In genomic region chr4:140013088-140013487, GRCh38 we compare ENCODE assay signal across 15 cellular contexts.
DNase-seq lines count a peak whose midpoint lies in the region; ATAC-seq and TF ChIP-seq lines count a peak whose summit lies in the region.
"Had no signal": no experiment of that assay in that cellular context is flagged by ENCODE, and none has a peak within 500 bp of the region (broad histone marks: within the 10 kb centered on the region; RNA-seq: fewer than 3 reads in every experiment).

No MANE protein-coding gene starts in this region.

- H3K4me2 ChIP-seq in GM23338 (no peak overlapping the region), fibroblast of lung (ENCODE audit: extremely low read depth, insufficient read depth, low read length) (peak overlapping the region; percentile 29), parathyroid adenoma (ENCODE audit: low read length) (no peak overlapping the region), trophoblast cell (ENCODE audit: low read length) (no peak overlapping the region)

- no peaks in the 10 kb centered on the region for H3K9me2 ChIP-seq in GM23338 (ENCODE audit: insufficient read depth)

- intact Hi-C loops in Right ventricle myocardium inferior (cut with DNase I): loop anchor here (2.0 to 5.0 kb wide), 3 partner anchors 138 to 314 kb away; no protein-coding TSS in a partner anchor

- no peaks in the 10 kb centered on the region for H3K9me3 ChIP-seq in fibroblast of lung (ENCODE audit: control insufficient read depth, insufficient read depth, low read depth, low read length)
- H3K9me3 ChIP-seq in parathyroid adenoma (ENCODE audit: control insufficient read depth, low read length): no peaks in the 10 kb centered on the region
- no peaks in the 10 kb centered on the region for H3K9me3 ChIP-seq in trophoblast cell (ENCODE audit: insufficient read depth, low read depth, low read length)
- H3K9me3 ChIP-seq: adrenal gland, right lobe of liver had no signal

- no peak overlapping the region for H3K4me3 Mint-ChIP-seq in GM23338
- H3K4me3 Mint-ChIP-seq: nephron; stimulated activated effector memory CD8-positive, alpha-beta T cell treated with anti-CD3 and anti-CD28 coated beads, Interleukin-12 subunit alpha, Interleukin-12 subunit beta, amount 100 ng/mL, for 72 hours had no signal

- H2AFZ ChIP-seq in GM23338: no peak overlapping the region
- H2AFZ ChIP-seq in fibroblast of lung (ENCODE audit: low read length): no peak overlapping the region
- H2AFZ ChIP-seq in parathyroid adenoma: peak overlapping the region; percentile 38
- H2AFZ ChIP-seq in trophoblast cell (ENCODE audit: insufficient read depth, low read length, poor library complexity): no peak overlapping the region

- 0 out of 2 replicates have a peak overlapping the region, but pooled peaks have one; percentile 1 for H3K27ac Mint-ChIP-seq in GM23338
- H3K27ac Mint-ChIP-seq: nephron; stimulated activated effector memory CD8-positive, alpha-beta T cell treated with anti-CD3 and anti-CD28 coated beads, Interleukin-12 subunit alpha, Interleukin-12 subunit beta, amount 100 ng/mL, for 72 hours had no signal

- H3K4ac ChIP-seq in trophoblast cell (ENCODE audit: low read depth, low read length): no peak overlapping the region

- no peak overlapping the region for H4K8ac ChIP-seq in trophoblast cell (ENCODE audit: low read depth, low read length)

- no peak overlapping the region for H2BK12ac ChIP-seq in trophoblast cell (ENCODE audit: low read length)

- H3K79me1 ChIP-seq in trophoblast cell (ENCODE audit: low read length): no peaks in the 10 kb centered on the region

- no peak overlapping the region for H2AK5ac ChIP-seq in trophoblast cell (ENCODE audit: low read length)

- DNase-seq in GM23338 (ENCODE audit: low spot score): no peak
- peak; percentile 17 for DNase-seq in SK-MEL-5 (ENCODE audit: low read depth, low spot score)
- DNase-seq in fibroblast of lung (ENCODE audit: low read depth in 2 of 2): no peak
- no peak for DNase-seq in trophoblast cell
- no peak for DNase-seq in Right ventricle myocardium inferior (ENCODE audit: missing footprints)
- DNase-seq in HUDEP-2 (lab: John Stamatoyannopoulos, UW; ENCODE audit: unreplicated experiment in 76 of 76): no peak

- 0 out of 2 replicates have a peak, but pooled peaks cover 11% of the 10 kb centered on the region for H3K4me1 ChIP-seq in GM23338 (ENCODE audit: insufficient read depth)
- H3K4me1 ChIP-seq in fibroblast of lung (ENCODE audit: control insufficient read depth, extremely low read depth, insufficient read depth, low read length): peaks cover 9% of the 10 kb centered on the region
- no peaks in the 10 kb centered on the region for H3K4me1 ChIP-seq in parathyroid adenoma
- no peaks in the 10 kb centered on the region for H3K4me1 ChIP-seq in trophoblast cell (ENCODE audit: control insufficient read depth in 1 of 2, insufficient read depth in 2 of 2, low read length in 2 of 2)

- no peak overlapping the region for H3K23ac ChIP-seq in trophoblast cell (ENCODE audit: low read length)

- peaks cover 3% of the 10 kb centered on the region; the same call in 2 of the 3 replicates for H3K9me3 Mint-ChIP-seq in GM23338
- H3K9me3 Mint-ChIP-seq: stimulated activated effector memory CD8-positive, alpha-beta T cell treated with anti-CD3 and anti-CD28 coated beads, Interleukin-12 subunit alpha, Interleukin-12 subunit beta, amount 100 ng/mL, for 72 hours had no signal

- TF ChIP-seq CTCF in GM23338 (conservative IDR thresholded peaks at IDR 0.05; ENCODE audit: low read depth in 2 of 2): no peak
- TF ChIP-seq CTCF in fibroblast of lung (conservative IDR thresholded peaks at IDR 0.05 in 1 of 2, IDR thresholded peaks at IDR 0.05 in 1 of 2; ENCODE audit: low read depth in 1 of 2, low read length in 2 of 2): no peak
- no peak for TF ChIP-seq CTCF in parathyroid adenoma (IDR thresholded peaks at IDR 0.05)

- ATAC-seq in GM23338 (peak; percentile 65), HG02763 (IDR thresholded peaks at IDR 0.05; ENCODE audit: unreplicated experiment) (no peak), Right ventricle myocardium inferior (no peak)

- no peak overlapping the region for H3K14ac ChIP-seq in trophoblast cell (ENCODE audit: low read length)

- H4K20me1 ChIP-seq in GM23338 (replicated peaks; ENCODE audit: insufficient read depth) (no peaks in the 10 kb centered on the region), fibroblast of lung (ENCODE audit: control insufficient read depth, extremely low read depth, insufficient read depth, low read length) (no peaks in the 10 kb centered on the region)

- H3K9ac ChIP-seq in fibroblast of lung (ENCODE audit: insufficient read depth, low read length) (no peak overlapping the region), parathyroid adenoma (no peak overlapping the region), trophoblast cell (ENCODE audit: low read length) (no peak overlapping the region)

- no peaks in the 10 kb centered on the region for H3K27me3 Mint-ChIP-seq in GM23338 (ENCODE audit: insufficient read depth, low read depth, poor library complexity)

- no peak overlapping the region for H2BK5ac ChIP-seq in trophoblast cell (ENCODE audit: low read depth, low read length, poor library complexity)

- no peak overlapping the region for H2BK120ac ChIP-seq in trophoblast cell (ENCODE audit: insufficient read depth, low read length, poor library complexity)

- no peaks in the 10 kb centered on the region for H3F3A ChIP-seq in GM23338 (replicated peaks; ENCODE audit: low read depth)

- no peaks in the 10 kb centered on the region for H3K36me3 Mint-ChIP-seq in GM23338 (ENCODE audit: low read depth)
- H3K36me3 Mint-ChIP-seq: stimulated activated effector memory CD8-positive, alpha-beta T cell treated with anti-CD3 and anti-CD28 coated beads, Interleukin-12 subunit alpha, Interleukin-12 subunit beta, amount 100 ng/mL, for 72 hours had no signal

- in situ Hi-C loops in SK-MEL-5 (cut with HindIII; ENCODE audit: low pct_unique_long_range_greater_than_20kb, low sequenced_read_pairs): no loop called here

- H3K18ac ChIP-seq in trophoblast cell (ENCODE audit: low read length): no peak overlapping the region

- no peak overlapping the region for H4K12ac ChIP-seq in trophoblast cell (ENCODE audit: low read depth, low read length)

- H3K4me1 Mint-ChIP-seq in GM23338: peaks cover 9% of the 10 kb centered on the region

- H3K27me3 ChIP-seq in GM23338 (ENCODE audit: insufficient read depth) (no peaks in the 10 kb centered on the region), fibroblast of lung (ENCODE audit: control insufficient read depth, insufficient read depth, low read length) (no peaks in the 10 kb centered on the region), parathyroid adenoma (ENCODE audit: control insufficient read depth, insufficient read depth, low read length) (no peaks in the 10 kb centered on the region), trophoblast cell (ENCODE audit: insufficient read depth, low read length) (no peaks in the 10 kb centered on the region)
- H3K27me3 ChIP-seq: adrenal gland, right lobe of liver had no signal

- H4K91ac ChIP-seq in trophoblast cell (ENCODE audit: low read depth, low read length): no peak overlapping the region

- H3K36me3 ChIP-seq in GM23338 (ENCODE audit: insufficient read depth) (no peaks in the 10 kb centered on the region), fibroblast of lung (ENCODE audit: control insufficient read depth, insufficient read depth, low read length) (no peaks in the 10 kb centered on the region), parathyroid adenoma (ENCODE audit: control insufficient read depth, insufficient read depth, low read length) (no peaks in the 10 kb centered on the region), trophoblast cell (ENCODE audit: control insufficient read depth in 1 of 2, insufficient read depth in 2 of 2, low read length in 2 of 2) (no peaks in the 10 kb centered on the region)
- H3K36me3 ChIP-seq: adrenal gland, right lobe of liver had no signal

- no CpG with 5 or more reads among the region's 5 CpGs for whole genome bisulfite sequencing in trophoblast cell (ENCODE audit: extremely low coverage, insufficient coverage, insufficient read length)

- H3K79me2 ChIP-seq in GM23338 (replicated peaks; ENCODE audit: insufficient read depth) (no peaks in the 10 kb centered on the region), fibroblast of lung (ENCODE audit: control insufficient read depth, insufficient read depth, low read length) (no peaks in the 10 kb centered on the region), parathyroid adenoma (no peaks in the 10 kb centered on the region), trophoblast cell (ENCODE audit: control insufficient read depth, insufficient read depth, low read length, poor library complexity) (no peaks in the 10 kb centered on the region)

- no peak overlapping the region for H3K4me3 ChIP-seq in GM23338
- H3K4me3 ChIP-seq in fibroblast of lung (replicated peaks in 1 of 4; ENCODE audit: control extremely low read depth in 1 of 4, insufficient read depth in 1 of 4, low read depth in 3 of 4, low read length in 4 of 4): no peak overlapping the region
- no peak overlapping the region for H3K4me3 ChIP-seq in parathyroid adenoma (ENCODE audit: low read depth, low read length)
- no peak overlapping the region for H3K4me3 ChIP-seq in trophoblast cell (ENCODE audit: low read depth, low read length)
- H3K4me3 ChIP-seq: adrenal gland, GM12878, lung, right lobe of liver had no signal

- H3K27ac ChIP-seq in GM23338 (ENCODE audit: low read depth) (no peak overlapping the region), fibroblast of lung (ENCODE audit: insufficient read depth, low read length) (no peak overlapping the region), parathyroid adenoma (no peak overlapping the region), trophoblast cell (ENCODE audit: low read depth, low read length) (no peak overlapping the region)
- H3K27ac ChIP-seq: adrenal gland, C4-2B had no signal

TF ChIP-seq in GM23338, 12 proteins besides CTCF, POLR2A, EP300 and RAD21 (continues in another document):
- TF ChIP-seq ZNF114 (CRISPR knock-in tag; IDR thresholded peaks at IDR 0.05): no peak
